1 cellular context compared by ENCODE assay signal in the genomic region with DNA sequence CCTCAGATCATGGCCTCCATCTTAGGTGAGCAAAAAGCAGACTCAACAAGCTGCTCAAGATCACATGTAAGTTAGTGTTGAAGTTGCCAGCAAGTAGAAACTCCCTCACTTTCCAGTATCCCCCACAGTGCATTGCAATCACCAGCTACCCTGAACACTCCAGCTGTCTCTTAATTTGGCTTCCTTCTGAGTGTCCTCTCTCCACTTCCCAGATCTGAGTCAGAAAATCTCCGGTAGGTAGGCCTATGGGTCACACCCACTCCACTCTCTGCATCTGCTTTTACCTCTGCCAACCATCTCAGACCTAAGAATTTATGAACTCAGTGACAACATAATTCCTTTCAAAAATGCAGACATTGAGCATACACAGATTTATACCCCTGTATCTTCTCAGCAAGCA.
TF ChIP-seq lines count a peak whose summit lies in the region.

No MANE protein-coding gene starts in this region.

TF ChIP-seq in GM23338, 12 proteins besides CTCF, POLR2A, EP300 and RAD21:
- TF ChIP-seq, protein P1, sequence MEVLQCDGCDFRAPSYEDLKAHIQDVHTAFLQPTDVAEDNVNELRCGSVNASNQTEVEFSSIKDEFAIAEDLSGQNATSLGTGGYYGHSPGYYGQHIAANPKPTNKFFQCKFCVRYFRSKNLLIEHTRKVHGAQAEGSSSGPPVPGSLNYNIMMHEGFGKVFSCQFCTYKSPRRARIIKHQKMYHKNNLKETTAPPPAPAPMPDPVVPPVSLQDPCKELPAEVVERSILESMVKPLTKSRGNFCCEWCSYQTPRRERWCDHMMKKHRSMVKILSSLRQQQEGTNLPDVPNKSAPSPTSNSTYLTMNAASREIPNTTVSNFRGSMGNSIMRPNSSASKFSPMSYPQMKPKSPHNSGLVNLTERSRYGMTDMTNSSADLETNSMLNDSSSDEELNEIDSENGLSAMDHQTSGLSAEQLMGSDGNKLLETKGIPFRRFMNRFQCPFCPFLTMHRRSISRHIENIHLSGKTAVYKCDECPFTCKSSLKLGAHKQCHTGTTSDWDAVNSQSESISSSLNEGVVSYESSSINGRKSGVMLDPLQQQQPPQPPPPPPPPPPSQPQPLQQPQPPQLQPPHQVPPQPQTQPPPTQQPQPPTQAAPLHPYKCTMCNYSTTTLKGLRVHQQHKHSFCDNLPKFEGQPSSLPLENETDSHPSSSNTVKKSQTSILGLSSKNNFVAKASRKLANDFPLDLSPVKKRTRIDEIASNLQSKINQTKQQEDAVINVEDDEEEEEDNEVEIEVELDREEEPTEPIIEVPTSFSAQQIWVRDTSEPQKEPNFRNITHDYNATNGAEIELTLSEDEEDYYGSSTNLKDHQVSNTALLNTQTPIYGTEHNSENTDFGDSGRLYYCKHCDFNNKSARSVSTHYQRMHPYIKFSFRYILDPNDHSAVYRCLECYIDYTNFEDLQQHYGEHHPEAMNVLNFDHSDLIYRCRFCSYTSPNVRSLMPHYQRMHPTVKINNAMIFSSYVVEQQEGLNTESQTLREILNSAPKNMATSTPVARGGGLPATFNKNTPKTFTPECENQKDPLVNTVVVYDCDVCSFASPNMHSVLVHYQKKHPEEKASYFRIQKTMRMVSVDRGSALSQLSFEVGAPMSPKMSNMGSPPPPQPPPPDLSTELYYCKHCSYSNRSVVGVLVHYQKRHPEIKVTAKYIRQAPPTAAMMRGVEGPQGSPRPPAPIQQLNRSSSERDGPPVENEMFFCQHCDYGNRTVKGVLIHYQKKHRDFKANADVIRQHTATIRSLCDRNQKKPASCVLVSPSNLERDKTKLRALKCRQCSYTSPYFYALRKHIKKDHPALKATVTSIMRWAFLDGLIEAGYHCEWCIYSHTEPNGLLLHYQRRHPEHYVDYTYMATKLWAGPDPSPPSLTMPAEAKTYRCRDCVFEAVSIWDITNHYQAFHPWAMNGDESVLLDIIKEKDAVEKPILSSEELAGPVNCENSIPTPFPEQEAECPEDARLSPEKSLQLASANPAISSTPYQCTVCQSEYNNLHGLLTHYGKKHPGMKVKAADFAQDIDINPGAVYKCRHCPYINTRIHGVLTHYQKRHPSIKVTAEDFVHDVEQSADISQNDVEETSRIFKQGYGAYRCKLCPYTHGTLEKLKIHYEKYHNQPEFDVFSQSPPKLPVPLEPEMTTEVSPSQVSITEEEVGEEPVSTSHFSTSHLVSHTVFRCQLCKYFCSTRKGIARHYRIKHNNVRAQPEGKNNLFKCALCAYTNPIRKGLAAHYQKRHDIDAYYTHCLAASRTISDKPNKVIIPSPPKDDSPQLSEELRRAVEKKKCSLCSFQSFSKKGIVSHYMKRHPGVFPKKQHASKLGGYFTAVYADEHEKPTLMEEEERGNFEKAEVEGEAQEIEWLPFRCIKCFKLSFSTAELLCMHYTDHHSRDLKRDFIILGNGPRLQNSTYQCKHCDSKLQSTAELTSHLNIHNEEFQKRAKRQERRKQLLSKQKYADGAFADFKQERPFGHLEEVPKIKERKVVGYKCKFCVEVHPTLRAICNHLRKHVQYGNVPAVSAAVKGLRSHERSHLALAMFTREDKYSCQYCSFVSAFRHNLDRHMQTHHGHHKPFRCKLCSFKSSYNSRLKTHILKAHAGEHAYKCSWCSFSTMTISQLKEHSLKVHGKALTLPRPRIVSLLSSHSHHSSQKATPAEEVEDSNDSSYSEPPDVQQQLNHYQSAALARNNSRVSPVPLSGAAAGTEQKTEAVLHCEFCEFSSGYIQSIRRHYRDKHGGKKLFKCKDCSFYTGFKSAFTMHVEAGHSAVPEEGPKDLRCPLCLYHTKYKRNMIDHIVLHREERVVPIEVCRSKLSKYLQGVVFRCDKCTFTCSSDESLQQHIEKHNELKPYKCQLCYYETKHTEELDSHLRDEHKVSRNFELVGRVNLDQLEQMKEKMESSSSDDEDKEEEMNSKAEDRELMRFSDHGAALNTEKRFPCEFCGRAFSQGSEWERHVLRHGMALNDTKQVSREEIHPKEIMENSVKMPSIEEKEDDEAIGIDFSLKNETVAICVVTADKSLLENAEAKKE (CRISPR knock-in tag; IDR thresholded peaks at IDR 0.05), result no peak
- TF ChIP-seq, protein P2, sequence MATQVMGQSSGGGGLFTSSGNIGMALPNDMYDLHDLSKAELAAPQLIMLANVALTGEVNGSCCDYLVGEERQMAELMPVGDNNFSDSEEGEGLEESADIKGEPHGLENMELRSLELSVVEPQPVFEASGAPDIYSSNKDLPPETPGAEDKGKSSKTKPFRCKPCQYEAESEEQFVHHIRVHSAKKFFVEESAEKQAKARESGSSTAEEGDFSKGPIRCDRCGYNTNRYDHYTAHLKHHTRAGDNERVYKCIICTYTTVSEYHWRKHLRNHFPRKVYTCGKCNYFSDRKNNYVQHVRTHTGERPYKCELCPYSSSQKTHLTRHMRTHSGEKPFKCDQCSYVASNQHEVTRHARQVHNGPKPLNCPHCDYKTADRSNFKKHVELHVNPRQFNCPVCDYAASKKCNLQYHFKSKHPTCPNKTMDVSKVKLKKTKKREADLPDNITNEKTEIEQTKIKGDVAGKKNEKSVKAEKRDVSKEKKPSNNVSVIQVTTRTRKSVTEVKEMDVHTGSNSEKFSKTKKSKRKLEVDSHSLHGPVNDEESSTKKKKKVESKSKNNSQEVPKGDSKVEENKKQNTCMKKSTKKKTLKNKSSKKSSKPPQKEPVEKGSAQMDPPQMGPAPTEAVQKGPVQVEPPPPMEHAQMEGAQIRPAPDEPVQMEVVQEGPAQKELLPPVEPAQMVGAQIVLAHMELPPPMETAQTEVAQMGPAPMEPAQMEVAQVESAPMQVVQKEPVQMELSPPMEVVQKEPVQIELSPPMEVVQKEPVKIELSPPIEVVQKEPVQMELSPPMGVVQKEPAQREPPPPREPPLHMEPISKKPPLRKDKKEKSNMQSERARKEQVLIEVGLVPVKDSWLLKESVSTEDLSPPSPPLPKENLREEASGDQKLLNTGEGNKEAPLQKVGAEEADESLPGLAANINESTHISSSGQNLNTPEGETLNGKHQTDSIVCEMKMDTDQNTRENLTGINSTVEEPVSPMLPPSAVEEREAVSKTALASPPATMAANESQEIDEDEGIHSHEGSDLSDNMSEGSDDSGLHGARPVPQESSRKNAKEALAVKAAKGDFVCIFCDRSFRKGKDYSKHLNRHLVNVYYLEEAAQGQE (IDR thresholded peaks at IDR 0.05; ENCODE audit: unreplicated experiment), result no peak
- TF ChIP-seq ZNF114 (CRISPR knock-in tag; IDR thresholded peaks at IDR 0.05), result no peak
- TF ChIP-seq, protein P3, sequence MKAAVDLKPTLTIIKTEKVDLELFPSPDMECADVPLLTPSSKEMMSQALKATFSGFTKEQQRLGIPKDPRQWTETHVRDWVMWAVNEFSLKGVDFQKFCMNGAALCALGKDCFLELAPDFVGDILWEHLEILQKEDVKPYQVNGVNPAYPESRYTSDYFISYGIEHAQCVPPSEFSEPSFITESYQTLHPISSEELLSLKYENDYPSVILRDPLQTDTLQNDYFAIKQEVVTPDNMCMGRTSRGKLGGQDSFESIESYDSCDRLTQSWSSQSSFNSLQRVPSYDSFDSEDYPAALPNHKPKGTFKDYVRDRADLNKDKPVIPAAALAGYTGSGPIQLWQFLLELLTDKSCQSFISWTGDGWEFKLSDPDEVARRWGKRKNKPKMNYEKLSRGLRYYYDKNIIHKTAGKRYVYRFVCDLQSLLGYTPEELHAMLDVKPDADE (IDR thresholded peaks at IDR 0.05), result no peak
- TF ChIP-seq POLR2AphosphoS5 (IDR thresholded peaks at IDR 0.05; ENCODE audit: low read depth), result no peak
- no peak for TF ChIP-seq EZH2phosphoT487 (IDR thresholded peaks at IDR 0.05; ENCODE audit: unreplicated experiment)
- TF ChIP-seq JUNB (IDR thresholded peaks at IDR 0.05; ENCODE audit: unreplicated experiment), result no peak
- no peak for TF ChIP-seq NANOG (IDR thresholded peaks at IDR 0.05; ENCODE audit: borderline replicate concordance)
- no peak for TF ChIP-seq STAT1 (IDR thresholded peaks at IDR 0.05; ENCODE audit: unreplicated experiment)
- TF ChIP-seq ZNF331 (CRISPR knock-in tag; IDR thresholded peaks at IDR 0.05; ENCODE audit: low read depth), result no peak
- no peak for TF ChIP-seq CREB1 (CRISPR knock-in tag; IDR thresholded peaks at IDR 0.05; ENCODE audit: low read depth)
- TF ChIP-seq EZH2 (IDR thresholded peaks at IDR 0.05; ENCODE audit: low read depth, unreplicated experiment), result no peak
